Comparison of ENCODE assay signal across 11 cellular contexts in the genomic region with DNA sequence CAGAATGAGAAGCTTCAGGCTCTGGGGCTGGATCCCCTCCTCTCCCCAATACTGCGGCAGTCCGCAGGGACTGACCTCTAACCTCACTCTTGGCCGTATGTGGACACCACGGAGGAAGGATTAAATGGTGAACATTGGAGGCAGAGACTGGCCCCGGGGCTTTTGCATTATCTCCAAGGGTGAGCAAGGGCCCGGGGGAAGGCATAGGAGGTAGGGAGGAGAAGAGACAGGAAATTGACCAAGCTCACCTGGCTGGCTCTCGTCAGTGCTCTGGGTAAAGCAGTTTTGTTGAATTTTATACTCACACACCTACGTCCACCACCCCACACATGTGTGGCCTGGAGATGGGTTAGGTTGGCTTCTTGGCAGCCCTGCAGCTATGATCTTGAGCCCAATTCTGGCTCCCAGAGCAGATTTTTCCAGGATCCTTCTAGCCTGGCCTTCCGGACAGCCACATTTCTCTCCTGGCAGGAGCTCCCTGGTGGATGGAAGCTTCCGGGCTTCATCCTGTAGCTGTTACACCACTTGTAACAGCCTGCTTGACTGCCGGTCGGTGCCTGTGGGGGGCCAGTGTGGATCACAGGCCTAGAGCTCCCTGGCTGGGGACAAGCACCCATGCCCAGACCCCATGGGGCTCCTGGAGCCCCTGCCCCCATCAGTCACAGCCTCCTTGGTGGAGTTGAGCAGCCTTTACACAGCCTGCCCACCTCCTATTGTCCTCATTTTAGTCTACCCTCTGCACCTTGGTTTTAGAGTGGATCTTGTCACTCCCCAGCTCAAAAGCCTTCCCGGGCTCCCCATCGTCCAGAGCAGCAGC. TPM values are rescaled to one million over a fixed set of nuclear protein-coding genes. Genes with fewer than 3 reads are reported as not detected.
DNase-seq lines count a peak whose midpoint lies in the region; ATAC-seq and TF ChIP-seq lines count a peak whose summit lies in the region.
"Had no signal": no experiment of that assay in that cellular context is flagged by ENCODE, and none has a peak within 500 bp of the region (broad histone marks: within the 10 kb centered on the region; RNA-seq: fewer than 3 reads in every experiment).

No MANE protein-coding gene starts in this region.

- H3K4me1 Mint-ChIP-seq in activated B cell treated with CpG ODN at 0.5 μM for 24 hours (peaks cover 83% of the 10 kb centered on the region), natural killer cell (peaks cover 8 to 34% of the 10 kb centered on the region in 2 donors)

- POLR2A ChIA-PET in activated B cell treated with CpG ODN at 0.5 μM for 24 hours (lab: Charles Lee) = interaction anchor here (1.1 to 2.2 kb wide), 4 partner anchors 8 to 800 kb away, joined by 3 to 16 read pairs (median 4); a partner anchor contains a TSS

- H3K4me3 Mint-ChIP-seq in activated B cell treated with CpG ODN at 0.5 μM for 24 hours (peak overlapping the region; percentile 76), natural killer cell (no peak overlapping the region)

- intact Hi-C loops in activated B cell treated with CpG ODN at 0.5 μM for 24 hours (cut with micrococcal nuclease) = loop anchor here (2.0 to 5.0 kb wide), 2 partner anchors 22 to 520 kb away; no protein-coding TSS in a partner anchor
- intact Hi-C loops in natural killer cell (cut with micrococcal nuclease) = no loop called here

- no peaks in the 10 kb centered on the region for H3K27me3 Mint-ChIP-seq in activated B cell treated with CpG ODN at 0.5 μM for 24 hours
- peaks cover 44 to 47% of the 10 kb centered on the region in 2 donors for H3K27me3 Mint-ChIP-seq in natural killer cell (ENCODE audit: low read depth in 2 of 2)

- peaks cover 19% of the 10 kb centered on the region for H3K36me3 Mint-ChIP-seq in activated B cell treated with CpG ODN at 0.5 μM for 24 hours (ENCODE audit: low read depth)
- no peaks in the 10 kb centered on the region for H3K36me3 Mint-ChIP-seq in natural killer cell

- no peak for TF ChIP-seq CTCF in activated B cell treated with CpG ODN at 0.5 μM for 24 hours (IDR thresholded peaks at IDR 0.05)
- TF ChIP-seq CTCF in natural killer cell (IDR thresholded peaks at IDR 0.05) = no peak

- H3K27ac Mint-ChIP-seq in activated B cell treated with CpG ODN at 0.5 μM for 24 hours (peak overlapping the region; percentile 93), natural killer cell (no peak overlapping the region)

- CTCF ChIA-PET in activated B cell treated with CpG ODN at 0.5 μM for 24 hours (lab: Charles Lee) = interaction anchor here (0.9 to 2.2 kb wide), 5 partner anchors 7 to 48 kb away, joined by 3 to 8 read pairs (median 4); a partner anchor contains a TSS

- ATAC-seq in GM21619 (IDR thresholded peaks at IDR 0.05; ENCODE audit: unreplicated experiment) (peak; percentile 5), activated B cell treated with CpG ODN at 0.5 μM for 24 hours (ENCODE audit: low read depth) (no peak), natural killer cell (no peak), HG03457 (IDR thresholded peaks at IDR 0.05; ENCODE audit: unreplicated experiment) (no peak), HG03108 (IDR thresholded peaks at IDR 0.05; ENCODE audit: unreplicated experiment) (no peak), HG03442 (IDR thresholded peaks at IDR 0.05; ENCODE audit: unreplicated experiment) (no peak)
- ATAC-seq: left ventricle myocardium superior had no signal

- DNase-seq in ELF-1 (ENCODE audit: low read depth, low spot score) (peak; percentile 53), activated B cell treated with CpG ODN at 0.5 μM for 24 hours (no peak), natural killer cell (peak; percentile 13)
- no peak for DNase-seq in stimulated activated CD4-positive, alpha-beta T cell treated with anti-CD3 and anti-CD28 coated beads, Interleukin-12 subunit alpha, Interleukin-12 subunit beta, amount 100 ng/mL, for 4 hours
- DNase-seq: left ventricle myocardium superior, NCI-H510A treated with DMSO at 0.1 percent for 48 hours had no signal

- H3K9me3 Mint-ChIP-seq in activated B cell treated with CpG ODN at 0.5 μM for 24 hours (no peaks in the 10 kb centered on the region), natural killer cell (no peaks in the 10 kb centered on the region)

RNA-seq across cellular contexts. Expression of a gene that starts 7.6 kb away (rescaled TPM):
- 102 and 117 TPM in 2 replicates for total RNA-seq in activated B cell treated with CpG ODN at 0.5 μM for 24 hours
- total RNA-seq in natural killer cell = 10 to 100 TPM in 1 of 3 donors, 1 to 10 TPM in 2; 4.7 to 36.3 (median 5.1) TPM

RNA-seq across cellular contexts. Expression of a gene that starts 52.7 kb away (rescaled TPM):
- total RNA-seq in activated B cell treated with CpG ODN at 0.5 μM for 24 hours (4.5 and 6.3 TPM in 2 replicates), natural killer cell (1 to 10 TPM in 1 of 3 donors, under 1 TPM in 2; 0.09 to 1.1 (median 0.40) TPM)
- total RNA-seq: left ventricle myocardium superior, LHCN-M2 had no signal

Comparison
In these comparisons a context has a peak if more than half of its experiments do, and no peak if none do; other contexts are left out.
1. DNase-seq: peak in ELF-1 (single experiment) and natural killer cell (single experiment); none in activated B cell treated with CpG ODN at 0.5 μM for 24 hours (single experiment) and stimulated activated CD4-positive, alpha-beta T cell treated with anti-CD3 and anti-CD28 coated beads, Interleukin-12 subunit alpha, Interleukin-12 subunit beta, amount 100 ng/mL, for 4 hours (single experiment).